1 cellular context compared by ENCODE assay signal in the genomic region with DNA sequence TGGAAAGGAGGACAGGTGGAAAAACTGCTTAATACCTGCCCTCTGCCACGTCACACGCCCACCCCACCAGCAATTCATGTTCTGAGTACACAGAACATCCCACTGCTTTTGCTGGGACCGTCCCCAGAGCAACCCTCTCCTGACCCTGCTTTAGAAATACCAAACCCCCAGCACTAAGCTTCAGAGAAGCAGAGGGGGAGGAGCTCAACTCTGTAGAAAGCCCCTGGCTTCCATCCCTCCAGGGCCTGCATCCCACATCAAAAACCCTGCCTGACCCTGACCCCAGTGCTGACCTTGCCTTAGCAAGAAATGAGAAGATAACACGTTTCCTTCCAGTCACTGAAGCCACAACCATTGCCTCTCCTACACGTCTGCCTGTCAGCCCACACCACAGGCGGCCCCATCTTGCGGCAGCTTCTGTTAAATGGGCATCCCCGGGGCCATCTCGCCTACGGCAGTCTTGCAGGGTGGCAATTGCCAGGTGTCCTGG.
TF ChIP-seq lines count a peak whose summit lies in the region.

No MANE protein-coding gene starts in this region.

TF ChIP-seq in HepG2, 621 proteins besides CTCF, POLR2A, EP300 and RAD21 (continued from another document):
- TF ChIP-seq ZNF180 (CRISPR knock-in tag; IDR thresholded peaks at IDR 0.05; ENCODE audit: borderline replicate concordance, low read depth) (no peak), MXI1 (IDR thresholded peaks at IDR 0.05; ENCODE audit: borderline replicate concordance, low read depth, low read length) (no peak)
- TF ChIP-seq, protein P1, sequence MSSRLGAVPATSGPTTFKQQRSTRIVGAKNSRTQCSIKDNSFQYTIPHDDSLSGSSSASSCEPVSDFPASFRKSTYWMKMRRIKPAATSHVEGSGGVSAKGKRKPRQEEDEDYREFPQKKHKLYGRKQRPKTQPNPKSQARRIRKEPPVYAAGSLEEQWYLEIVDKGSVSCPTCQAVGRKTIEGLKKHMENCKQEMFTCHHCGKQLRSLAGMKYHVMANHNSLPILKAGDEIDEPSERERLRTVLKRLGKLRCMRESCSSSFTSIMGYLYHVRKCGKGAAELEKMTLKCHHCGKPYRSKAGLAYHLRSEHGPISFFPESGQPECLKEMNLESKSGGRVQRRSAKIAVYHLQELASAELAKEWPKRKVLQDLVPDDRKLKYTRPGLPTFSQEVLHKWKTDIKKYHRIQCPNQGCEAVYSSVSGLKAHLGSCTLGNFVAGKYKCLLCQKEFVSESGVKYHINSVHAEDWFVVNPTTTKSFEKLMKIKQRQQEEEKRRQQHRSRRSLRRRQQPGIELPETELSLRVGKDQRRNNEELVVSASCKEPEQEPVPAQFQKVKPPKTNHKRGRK (CRISPR knock-in tag; IDR thresholded peaks at IDR 0.05), result no peak
- TF ChIP-seq, protein P2, sequence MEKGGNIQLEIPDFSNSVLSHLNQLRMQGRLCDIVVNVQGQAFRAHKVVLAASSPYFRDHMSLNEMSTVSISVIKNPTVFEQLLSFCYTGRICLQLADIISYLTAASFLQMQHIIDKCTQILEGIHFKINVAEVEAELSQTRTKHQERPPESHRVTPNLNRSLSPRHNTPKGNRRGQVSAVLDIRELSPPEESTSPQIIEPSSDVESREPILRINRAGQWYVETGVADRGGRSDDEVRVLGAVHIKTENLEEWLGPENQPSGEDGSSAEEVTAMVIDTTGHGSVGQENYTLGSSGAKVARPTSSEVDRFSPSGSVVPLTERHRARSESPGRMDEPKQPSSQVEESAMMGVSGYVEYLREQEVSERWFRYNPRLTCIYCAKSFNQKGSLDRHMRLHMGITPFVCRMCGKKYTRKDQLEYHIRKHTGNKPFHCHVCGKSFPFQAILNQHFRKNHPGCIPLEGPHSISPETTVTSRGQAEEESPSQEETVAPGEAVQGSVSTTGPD (CRISPR knock-in tag; IDR thresholded peaks at IDR 0.05), result no peak
TF ChIP-seq in HepG2: peak in this region for 0.
